In the genomic region with DNA sequence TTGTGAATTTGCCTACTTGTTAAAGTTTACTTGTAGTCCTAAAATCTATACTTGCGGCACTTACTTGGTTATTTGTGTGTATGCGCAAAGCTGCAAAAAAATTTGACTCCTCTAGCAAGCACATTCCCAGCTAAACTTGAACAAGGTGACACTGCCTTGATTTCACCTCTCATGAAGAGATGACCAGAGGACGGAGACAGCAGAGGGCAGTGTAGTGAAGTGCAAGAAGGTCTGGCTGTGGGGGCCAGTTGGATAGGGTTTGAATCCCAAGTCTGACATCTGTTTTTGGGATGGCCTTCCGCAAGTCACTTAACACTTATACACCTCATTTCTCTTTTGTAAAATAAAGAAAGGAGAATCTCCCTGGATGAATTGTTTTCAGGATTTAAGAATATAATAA, we compare ENCODE assay signal across 10 cellular contexts. TPM values are rescaled to one million over a fixed set of nuclear protein-coding genes. Genes with fewer than 3 reads are reported as not detected.
DNase-seq lines count a peak whose midpoint lies in the region; ATAC-seq, FAIRE-seq and TF ChIP-seq lines count a peak whose summit lies in the region.
"Had no signal": no experiment of that assay in that cellular context is flagged by ENCODE, and none has a peak within 500 bp of the region (broad histone marks: within the 10 kb centered on the region; RNA-seq: fewer than 3 reads in every experiment).

No MANE protein-coding gene starts in this region.

- H3K4me1 ChIP-seq in lower lobe of right lung = peaks cover 51% of the 10 kb centered on the region

- ATAC-seq in lower lobe of right lung = no peak
- no peak for ATAC-seq in HG03565 (IDR thresholded peaks at IDR 0.05; ENCODE audit: unreplicated experiment)

- no peaks in the 10 kb centered on the region for H3K27me3 ChIP-seq in lower lobe of right lung (ENCODE audit: low read depth)

- peaks cover 18% of the 10 kb centered on the region for H3K4me1 Mint-ChIP-seq in neural crest cell

- TF ChIP-seq CTCF in cardiac fibroblast (IDR thresholded peaks at IDR 0.05; ENCODE audit: low read depth, low read length) = peak; percentile 19
- TF ChIP-seq CTCF in neural crest cell (conservative IDR thresholded peaks at IDR 0.05) = peak; percentile 26
- no peak for TF ChIP-seq CTCF in lower lobe of right lung (IDR thresholded peaks at IDR 0.05)

- no peaks in the 10 kb centered on the region for H3K9me3 ChIP-seq in lower lobe of right lung

- TF ChIP-seq RAD21 in Ishikawa (IDR thresholded peaks at IDR 0.05; ENCODE audit: low read depth) = peak; percentile 36; the same call in 1 of the 2 replicates

- H3K27me3 Mint-ChIP-seq in neural crest cell (ENCODE audit: low read depth) = no peaks in the 10 kb centered on the region

- H3K4me3 ChIP-seq in cardiac fibroblast (replicated peaks in 1 of 2; ENCODE audit: low read depth in 2 of 2, low read length in 2 of 2) (no peak overlapping the region), lower lobe of right lung (no peak overlapping the region)

- H3K36me3 Mint-ChIP-seq in neural crest cell (ENCODE audit: low read depth) = no peaks in the 10 kb centered on the region

- no peaks in the 10 kb centered on the region for H3K36me3 ChIP-seq in lower lobe of right lung

- no peak overlapping the region for H3K4me3 Mint-ChIP-seq in neural crest cell

- FAIRE-seq in RCC 7860 (lab: Jason Lieb, UNC) = no peak

- H3K9me3 Mint-ChIP-seq in neural crest cell = no peaks in the 10 kb centered on the region
- H3K9me3 Mint-ChIP-seq: activated T-cell treated with anti-CD3 and anti-CD28 coated beads, Interleukin-2, amount 50 U/mL, for 72 hours had no signal

- intact Hi-C loops in lower lobe of right lung (cut with DNase I) = no loop called here

- DNase-seq in NCI-H1417 (lab: John Stamatoyannopoulos, UW) (peak in 2 of 3 experiments; percentile 4 to 29), NCI-H1417 treated with DMSO at 0.1 percent for 48 hours (lab: John Stamatoyannopoulos, UW) (no peak), cardiac fibroblast (ENCODE audit: low read depth in 2 of 2) (peak in 1 of 2 donors; percentile 21), neural crest cell (ENCODE audit: low read depth, low spot score) (no peak), RCC 7860 (ENCODE audit: low spot score) (no peak), lower lobe of right lung (no peak)
- DNase-seq: activated T-cell treated with anti-CD3 and anti-CD28 coated beads, Interleukin-2, amount 50 U/mL, for 72 hours; NCI-H2227 treated with DMSO at 0.1 percent for 48 hours had no signal

- no peak overlapping the region for H3K27ac ChIP-seq in lower lobe of right lung

- H3K27ac Mint-ChIP-seq in neural crest cell (ENCODE audit: unreplicated experiment) = no peak overlapping the region

- TF ChIP-seq EP300 in Ishikawa (IDR thresholded peaks at IDR 0.05; ENCODE audit: borderline replicate concordance) = no peak

TF ChIP-seq in Ishikawa, 13 proteins besides CTCF, POLR2A, EP300 and RAD21:
- no peak for TF ChIP-seq CEBPB (IDR thresholded peaks at IDR 0.05)
- no peak for TF ChIP-seq TCF12 (IDR thresholded peaks at IDR 0.05; ENCODE audit: low read depth)
- TF ChIP-seq YY1 (IDR thresholded peaks at IDR 0.05; ENCODE audit: low read depth) = no peak
- no peak for TF ChIP-seq NFIC (IDR thresholded peaks at IDR 0.05)
- TF ChIP-seq ZBTB7A (IDR thresholded peaks at IDR 0.05; ENCODE audit: low read depth) = no peak
- no peak for TF ChIP-seq EGR1 (IDR thresholded peaks at IDR 0.05)
- no peak for TF ChIP-seq FOXM1 (IDR thresholded peaks at IDR 0.05; ENCODE audit: borderline replicate concordance, low read depth)
- TF ChIP-seq CREB1 (IDR thresholded peaks at IDR 0.05; ENCODE audit: low read depth) = no peak
- TF ChIP-seq TEAD4 (IDR thresholded peaks at IDR 0.05) = no peak
- TF ChIP-seq, protein P1, sequence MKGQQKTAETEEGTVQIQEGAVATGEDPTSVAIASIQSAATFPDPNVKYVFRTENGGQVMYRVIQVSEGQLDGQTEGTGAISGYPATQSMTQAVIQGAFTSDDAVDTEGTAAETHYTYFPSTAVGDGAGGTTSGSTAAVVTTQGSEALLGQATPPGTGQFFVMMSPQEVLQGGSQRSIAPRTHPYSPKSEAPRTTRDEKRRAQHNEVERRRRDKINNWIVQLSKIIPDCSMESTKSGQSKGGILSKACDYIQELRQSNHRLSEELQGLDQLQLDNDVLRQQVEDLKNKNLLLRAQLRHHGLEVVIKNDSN (IDR thresholded peaks at IDR 0.05) = no peak
- TF ChIP-seq, protein P2, sequence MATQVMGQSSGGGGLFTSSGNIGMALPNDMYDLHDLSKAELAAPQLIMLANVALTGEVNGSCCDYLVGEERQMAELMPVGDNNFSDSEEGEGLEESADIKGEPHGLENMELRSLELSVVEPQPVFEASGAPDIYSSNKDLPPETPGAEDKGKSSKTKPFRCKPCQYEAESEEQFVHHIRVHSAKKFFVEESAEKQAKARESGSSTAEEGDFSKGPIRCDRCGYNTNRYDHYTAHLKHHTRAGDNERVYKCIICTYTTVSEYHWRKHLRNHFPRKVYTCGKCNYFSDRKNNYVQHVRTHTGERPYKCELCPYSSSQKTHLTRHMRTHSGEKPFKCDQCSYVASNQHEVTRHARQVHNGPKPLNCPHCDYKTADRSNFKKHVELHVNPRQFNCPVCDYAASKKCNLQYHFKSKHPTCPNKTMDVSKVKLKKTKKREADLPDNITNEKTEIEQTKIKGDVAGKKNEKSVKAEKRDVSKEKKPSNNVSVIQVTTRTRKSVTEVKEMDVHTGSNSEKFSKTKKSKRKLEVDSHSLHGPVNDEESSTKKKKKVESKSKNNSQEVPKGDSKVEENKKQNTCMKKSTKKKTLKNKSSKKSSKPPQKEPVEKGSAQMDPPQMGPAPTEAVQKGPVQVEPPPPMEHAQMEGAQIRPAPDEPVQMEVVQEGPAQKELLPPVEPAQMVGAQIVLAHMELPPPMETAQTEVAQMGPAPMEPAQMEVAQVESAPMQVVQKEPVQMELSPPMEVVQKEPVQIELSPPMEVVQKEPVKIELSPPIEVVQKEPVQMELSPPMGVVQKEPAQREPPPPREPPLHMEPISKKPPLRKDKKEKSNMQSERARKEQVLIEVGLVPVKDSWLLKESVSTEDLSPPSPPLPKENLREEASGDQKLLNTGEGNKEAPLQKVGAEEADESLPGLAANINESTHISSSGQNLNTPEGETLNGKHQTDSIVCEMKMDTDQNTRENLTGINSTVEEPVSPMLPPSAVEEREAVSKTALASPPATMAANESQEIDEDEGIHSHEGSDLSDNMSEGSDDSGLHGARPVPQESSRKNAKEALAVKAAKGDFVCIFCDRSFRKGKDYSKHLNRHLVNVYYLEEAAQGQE (IDR thresholded peaks at IDR 0.05; ENCODE audit: low read depth) = no peak
- TF ChIP-seq, protein P3, sequence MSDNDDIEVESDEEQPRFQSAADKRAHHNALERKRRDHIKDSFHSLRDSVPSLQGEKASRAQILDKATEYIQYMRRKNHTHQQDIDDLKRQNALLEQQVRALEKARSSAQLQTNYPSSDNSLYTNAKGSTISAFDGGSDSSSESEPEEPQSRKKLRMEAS (IDR thresholded peaks at IDR 0.05) = no peak
- TF ChIP-seq TAF1 (IDR thresholded peaks at IDR 0.05; ENCODE audit: low read depth) = no peak

RNA-seq across cellular contexts. Expression of a gene that starts 15.7 kb away (rescaled TPM):
- 28.4 and 30.0 TPM in 2 replicates for total RNA-seq in neural crest cell
- 45.5 TPM for total RNA-seq in lower lobe of right lung

Comparison
In these comparisons a context has a peak if more than half of its experiments do, and no peak if none do; other contexts are left out.
1. DNase-seq: peak in NCI-H1417 (2 of 3); none in NCI-H1417 treated with DMSO at 0.1 percent for 48 hours (single experiment), neural crest cell (single experiment), RCC 7860 (single experiment) and lower lobe of right lung (single experiment).